Comparison of ENCODE assay signal across 23 cellular contexts in genomic region chr14:101179691-101180211, GRCh38.
DNase-seq lines count a peak whose midpoint lies in the region; ATAC-seq and TF ChIP-seq lines count a peak whose summit lies in the region.
"Had no signal": no experiment of that assay in that cellular context is flagged by ENCODE, and none has a peak within 500 bp of the region (broad histone marks: within the 10 kb centered on the region; RNA-seq: fewer than 3 reads in every experiment).

No MANE protein-coding gene starts in this region.

- H3K9me3 Mint-ChIP-seq in activated CD8-positive, alpha-beta memory T cell treated with anti-CD3 and anti-CD28 coated beads, Interleukin-2, amount 10 ng/mL, durations not matched to agents 7 days and 5 days (ENCODE audit: low read depth): no peaks in the 10 kb centered on the region
- H3K9me3 Mint-ChIP-seq in chondrocyte (ENCODE audit: low read depth): peaks cover 12% of the 10 kb centered on the region
- H3K9me3 Mint-ChIP-seq in activated CD4-positive, alpha-beta T cell treated with anti-CD3 and anti-CD28 coated beads, Interleukin-2, amount 10 ng/mL, durations not matched to agents 7 days and 5 days: no peaks in the 10 kb centered on the region

- H3K4me3 ChIP-seq in spleen: no peak overlapping the region
- H3K4me3 ChIP-seq: GM23248, HAP-1 had no signal

- no peaks in the 10 kb centered on the region for H3K4me1 Mint-ChIP-seq in activated CD8-positive, alpha-beta memory T cell treated with anti-CD3 and anti-CD28 coated beads, Interleukin-2, amount 10 ng/mL, durations not matched to agents 7 days and 5 days
- H3K4me1 Mint-ChIP-seq in chondrocyte (ENCODE audit: low read depth): no peaks in the 10 kb centered on the region
- no peaks in the 10 kb centered on the region for H3K4me1 Mint-ChIP-seq in activated CD4-positive, alpha-beta T cell treated with anti-CD3 and anti-CD28 coated beads, Interleukin-2, amount 10 ng/mL, durations not matched to agents 7 days and 5 days
- H3K4me1 Mint-ChIP-seq: B cell, CD14-positive monocyte had no signal

- H3K27me3 Mint-ChIP-seq in activated CD8-positive, alpha-beta memory T cell treated with anti-CD3 and anti-CD28 coated beads, Interleukin-2, amount 10 ng/mL, durations not matched to agents 7 days and 5 days: no peaks in the 10 kb centered on the region
- peaks cover 4% of the 10 kb centered on the region for H3K27me3 Mint-ChIP-seq in chondrocyte (ENCODE audit: low read depth)
- no peaks in the 10 kb centered on the region for H3K27me3 Mint-ChIP-seq in activated CD4-positive, alpha-beta T cell treated with anti-CD3 and anti-CD28 coated beads, Interleukin-2, amount 10 ng/mL, durations not matched to agents 7 days and 5 days
- H3K27me3 Mint-ChIP-seq: B cell had no signal

- TF ChIP-seq POLR2A in spleen (IDR thresholded peaks at IDR 0.05): no peak

- H3K27ac ChIP-seq in spleen: no peak overlapping the region
- H3K27ac ChIP-seq: GM23248 had no signal

- POLR2A ChIA-PET in activated CD4-positive, alpha-beta T cell treated with anti-CD3 and anti-CD28 coated beads, Interleukin-2, amount 10 ng/mL, durations not matched to agents 7 days and 5 days (lab: Charles Lee): no interaction called here

- no peaks in the 10 kb centered on the region for H3K36me3 Mint-ChIP-seq in activated CD8-positive, alpha-beta memory T cell treated with anti-CD3 and anti-CD28 coated beads, Interleukin-2, amount 10 ng/mL, durations not matched to agents 7 days and 5 days
- H3K36me3 Mint-ChIP-seq in chondrocyte (ENCODE audit: low read depth): peaks cover 2% of the 10 kb centered on the region
- no peaks in the 10 kb centered on the region for H3K36me3 Mint-ChIP-seq in activated CD4-positive, alpha-beta T cell treated with anti-CD3 and anti-CD28 coated beads, Interleukin-2, amount 10 ng/mL, durations not matched to agents 7 days and 5 days (ENCODE audit: low read depth)
- H3K36me3 Mint-ChIP-seq: CD14-positive monocyte had no signal

- intact Hi-C loops in spleen (cut with DNase I; ENCODE audit: low total_unique reads): no loop called here

- no peaks in the 10 kb centered on the region for H3K36me3 ChIP-seq in spleen
- H3K36me3 ChIP-seq: HAP-1 had no signal

- peaks cover 0 to 30% (median 11%) of the 10 kb centered on the region in 8 donors for H3K9me3 ChIP-seq in spleen
- H3K9me3 ChIP-seq: HAP-1 had no signal

- CTCF ChIA-PET in activated CD8-positive, alpha-beta memory T cell treated with anti-CD3 and anti-CD28 coated beads, Interleukin-2, amount 10 ng/mL, durations not matched to agents 7 days and 5 days (lab: Charles Lee): no interaction called here
- CTCF ChIA-PET in activated CD4-positive, alpha-beta T cell treated with anti-CD3 and anti-CD28 coated beads, Interleukin-2, amount 10 ng/mL, durations not matched to agents 7 days and 5 days (lab: Charles Lee): no interaction called here

- H3K4me1 ChIP-seq in spleen: no peaks in the 10 kb centered on the region
- H3K4me1 ChIP-seq: HAP-1 had no signal

- ATAC-seq in activated CD8-positive, alpha-beta memory T cell treated with anti-CD3 and anti-CD28 coated beads, Interleukin-2, amount 10 ng/mL, durations not matched to agents 7 days and 5 days: no peak
- ATAC-seq: Panc1 had no signal

- TF ChIP-seq CTCF in chondrocyte (IDR thresholded peaks at IDR 0.05) (no peak), spleen (IDR thresholded peaks at IDR 0.05 in 8 of 11, conservative IDR thresholded peaks at IDR 0.05 in 3 of 11) (no peak)

- H3K27me3 ChIP-seq in spleen (replicated peaks in 1 of 7): peaks cover 0 to 12% (median 0%) of the 10 kb centered on the region in 7 donors

- H3K4me3 Mint-ChIP-seq in activated CD8-positive, alpha-beta memory T cell treated with anti-CD3 and anti-CD28 coated beads, Interleukin-2, amount 10 ng/mL, durations not matched to agents 7 days and 5 days: no peak overlapping the region
- H3K4me3 Mint-ChIP-seq in chondrocyte (ENCODE audit: unreplicated experiment): no peak overlapping the region
- H3K4me3 Mint-ChIP-seq in activated CD4-positive, alpha-beta T cell treated with anti-CD3 and anti-CD28 coated beads, Interleukin-2, amount 10 ng/mL, durations not matched to agents 7 days and 5 days: no peak overlapping the region
- H3K4me3 Mint-ChIP-seq: B cell, CD14-positive monocyte had no signal

- H3K27ac Mint-ChIP-seq in activated CD8-positive, alpha-beta memory T cell treated with anti-CD3 and anti-CD28 coated beads, Interleukin-2, amount 10 ng/mL, durations not matched to agents 7 days and 5 days: no peak overlapping the region
- H3K27ac Mint-ChIP-seq in chondrocyte (ENCODE audit: unreplicated experiment): no peak overlapping the region
- no peak overlapping the region for H3K27ac Mint-ChIP-seq in activated CD4-positive, alpha-beta T cell treated with anti-CD3 and anti-CD28 coated beads, Interleukin-2, amount 10 ng/mL, durations not matched to agents 7 days and 5 days
- H3K27ac Mint-ChIP-seq: B cell had no signal

- peak; percentile 28 for DNase-seq in activated CD8-positive, alpha-beta memory T cell treated with anti-CD3 and anti-CD28 coated beads, Interleukin-2, amount 10 ng/mL, durations not matched to agents 7 days and 5 days
- no peak for DNase-seq in activated CD8-positive, alpha-beta memory T cell treated with anti-CD3 and anti-CD28 coated beads for 24 hours
- DNase-seq in chondrocyte (ENCODE audit: low spot score) (peak; percentile 86), mesenteric fat pad (ENCODE audit: low spot score) (peak; percentile 67), spleen (peak; percentile 31), NCI-H345 treated with DMSO at 0.1 percent for 48 hours (lab: John Stamatoyannopoulos, UW; ENCODE audit: unreplicated experiment) (no peak)
- no peak for DNase-seq in activated CD4-positive, CD25-positive, alpha-beta regulatory T cell (lab: John Stamatoyannopoulos, UW)
- no peak for DNase-seq in activated CD4-positive, alpha-beta T cell treated with anti-CD3 and anti-CD28 coated beads, Interleukin-2, amount 10 ng/mL, durations not matched to agents 7 days and 5 days
- DNase-seq: 8988T, DMS53, EL, GF-D8, GM23248, KG1, NCI-H1092 treated with DMSO at 0.1 percent for 48 hours, NCI-H146, NCI-H2029, NCI-H226, NCI-H524 had no signal

- 79 to 91% (median 89%) methylated on average over 6 to 12 of the region's 12 CpGs for WGBS in spleen, 5 donors

Comparison
In these comparisons a context has a peak if more than half of its experiments do, and no peak if none do; other contexts are left out.
1. DNase-seq: peak in activated CD8-positive, alpha-beta memory T cell treated with anti-CD3 and anti-CD28 coated beads, Interleukin-2, amount 10 ng/mL, durations not matched to agents 7 days and 5 days (single experiment), chondrocyte (single experiment), mesenteric fat pad (single experiment) and spleen (single experiment); none in activated CD8-positive, alpha-beta memory T cell treated with anti-CD3 and anti-CD28 coated beads for 24 hours (single experiment), NCI-H345 treated with DMSO at 0.1 percent for 48 hours (single experiment), activated CD4-positive, CD25-positive, alpha-beta regulatory T cell (0 of 4) and activated CD4-positive, alpha-beta T cell treated with anti-CD3 and anti-CD28 coated beads, Interleukin-2, amount 10 ng/mL, durations not matched to agents 7 days and 5 days (single experiment).